ENCODE assay signal across 15 cellular contexts in genomic region chr11:117663826-117664225, GRCh38.
DNase-seq lines count a peak whose midpoint lies in the region; TF ChIP-seq lines count a peak whose summit lies in the region.
"Had no signal": no experiment of that assay in that cellular context is flagged by ENCODE, and none has a peak within 500 bp of the region (broad histone marks: within the 10 kb centered on the region; RNA-seq: fewer than 3 reads in every experiment).

No MANE protein-coding gene starts in this region.

- no peak overlapping the region for H3K27ac Mint-ChIP-seq in endodermal cell
- peak overlapping the region; percentile 88 for H3K27ac Mint-ChIP-seq in neural crest cell (ENCODE audit: unreplicated experiment)
- H3K27ac Mint-ChIP-seq: activated naive CD4-positive, alpha-beta T cell treated with anti-CD3 and anti-CD28 coated beads, Interleukin-2, amount 10 ng/mL, durations not matched to agents 7 days and 5 days; naive B cell had no signal

- H3K27ac ChIP-seq in endodermal cell (ENCODE audit: low read depth, low read length) (peak overlapping the region; percentile 8), uterus (peak overlapping the region; percentile 55 to 58)

- TF ChIP-seq CTCF in endodermal cell (conservative IDR thresholded peaks at IDR 0.05) (no peak), neural crest cell (conservative IDR thresholded peaks at IDR 0.05) (no peak), uterus (IDR thresholded peaks at IDR 0.05) (no peak)

- DNase-seq in NOMO-1 treated with DMSO at 0.1 percent for 48 hours (lab: John Stamatoyannopoulos, UW; ENCODE audit: unreplicated experiment) (peak; percentile 4), NOMO-1 (lab: John Stamatoyannopoulos, UW; ENCODE audit: unreplicated experiment in 2 of 2) (no peak), endodermal cell (no peak), neural crest cell (ENCODE audit: low read depth, low spot score) (no peak), uterus (peak; percentile 36 to 48), activated gamma-delta T cell (lab: John Stamatoyannopoulos, UW) (no peak), dermis blood vessel endothelial cell (no peak)
- no peak for DNase-seq in activated CD8-positive, alpha-beta memory T cell treated with anti-CD3 and anti-CD28 coated beads, Interleukin-2, amount 50 U/mL, for 4 hours
- DNase-seq: activated naive CD4-positive, alpha-beta T cell treated with anti-CD3 and anti-CD28 coated beads, Interleukin-2, amount 10 ng/mL, durations not matched to agents 7 days and 5 days; Calu3; left cardiac atrium; naive B cell; NCI-H2107; SK-N-SH; stimulated activated CD4-positive, alpha-beta T cell treated with anti-CD3 and anti-CD28 coated beads, Interleukin-4, amount 100 ng/mL, for 24 hours had no signal

- H3K4me1 Mint-ChIP-seq in endodermal cell (peaks cover 18% of the 10 kb centered on the region), neural crest cell (peaks cover 68% of the 10 kb centered on the region)
- H3K4me1 Mint-ChIP-seq: activated naive CD4-positive, alpha-beta T cell treated with anti-CD3 and anti-CD28 coated beads, Interleukin-2, amount 10 ng/mL, durations not matched to agents 7 days and 5 days had no signal

- 73 to 82% methylated on average over 8 to 11 of the region's 11 CpGs for WGBS in endodermal cell (ENCODE audit: insufficient coverage in 1 of 2, insufficient read length in 1 of 2), 2 experiments

- H3K27me3 Mint-ChIP-seq in endodermal cell (ENCODE audit: insufficient read depth) (peaks cover 10% of the 10 kb centered on the region), neural crest cell (ENCODE audit: low read depth) (peaks cover 14% of the 10 kb centered on the region)

- H3K9me3 ChIP-seq in endodermal cell (ENCODE audit: control insufficient read depth, low read length) = no peaks in the 10 kb centered on the region
- no peaks in the 10 kb centered on the region for H3K9me3 ChIP-seq in uterus
- H3K9me3 ChIP-seq: SK-N-SH had no signal

- no peak for TF ChIP-seq POLR2A in uterus (IDR thresholded peaks at IDR 0.05)

- no peak overlapping the region for H3K4me3 ChIP-seq in endodermal cell (ENCODE audit: low read length)
- H3K4me3 ChIP-seq in uterus = no peak overlapping the region

- H3K4me1 ChIP-seq in endodermal cell (ENCODE audit: control insufficient read depth, insufficient read depth, low read length) (peaks cover 7% of the 10 kb centered on the region), uterus (peaks cover 0 to 21% of the 10 kb centered on the region in 2 donors)

- H3K4me3 Mint-ChIP-seq in endodermal cell (no peak overlapping the region), neural crest cell (peak overlapping the region; percentile 72)
- H3K4me3 Mint-ChIP-seq: activated naive CD4-positive, alpha-beta T cell treated with anti-CD3 and anti-CD28 coated beads, Interleukin-2, amount 10 ng/mL, durations not matched to agents 7 days and 5 days had no signal

- H3K27me3 ChIP-seq in endodermal cell (ENCODE audit: control insufficient read depth, insufficient read depth, low read length, poor library complexity, severe bottlenecking) = peaks cover 5% of the 10 kb centered on the region
- no peaks in the 10 kb centered on the region for H3K27me3 ChIP-seq in uterus

- intact Hi-C loops in uterus (cut with DNase I; ENCODE audit: low total_unique reads) = no loop called here

- no peaks in the 10 kb centered on the region for H3K36me3 ChIP-seq in endodermal cell (ENCODE audit: control insufficient read depth, insufficient read depth, low read length)
- H3K36me3 ChIP-seq in uterus = no peaks in the 10 kb centered on the region

- H3K36me3 Mint-ChIP-seq in endodermal cell (ENCODE audit: low read depth) (no peaks in the 10 kb centered on the region), neural crest cell (ENCODE audit: low read depth) (no peaks in the 10 kb centered on the region)
- H3K36me3 Mint-ChIP-seq: activated naive CD4-positive, alpha-beta T cell treated with anti-CD3 and anti-CD28 coated beads, Interleukin-2, amount 10 ng/mL, durations not matched to agents 7 days and 5 days; naive B cell had no signal

- H3K9me3 Mint-ChIP-seq in endodermal cell (no peaks in the 10 kb centered on the region), neural crest cell (no peaks in the 10 kb centered on the region)
- H3K9me3 Mint-ChIP-seq: activated naive CD4-positive, alpha-beta T cell treated with anti-CD3 and anti-CD28 coated beads, Interleukin-2, amount 10 ng/mL, durations not matched to agents 7 days and 5 days had no signal

- H3K9ac ChIP-seq in endodermal cell (ENCODE audit: extremely low read depth, low read length, poor library complexity, severe bottlenecking) = no peak overlapping the region
- H3K9ac ChIP-seq: SK-N-SH had no signal

Comparison
In these comparisons a context has a peak if more than half of its experiments do, and no peak if none do; other contexts are left out.
1. DNase-seq: peak in NOMO-1 treated with DMSO at 0.1 percent for 48 hours (single experiment) and uterus (2 of 2); none in NOMO-1 (0 of 2), endodermal cell (single experiment), neural crest cell (single experiment), activated gamma-delta T cell (single experiment), activated CD8-positive, alpha-beta memory T cell treated with anti-CD3 and anti-CD28 coated beads, Interleukin-2, amount 50 U/mL, for 4 hours (single experiment) and dermis blood vessel endothelial cell (single experiment).